ENCODE assay signal across 2 cellular contexts in the genomic region with DNA sequence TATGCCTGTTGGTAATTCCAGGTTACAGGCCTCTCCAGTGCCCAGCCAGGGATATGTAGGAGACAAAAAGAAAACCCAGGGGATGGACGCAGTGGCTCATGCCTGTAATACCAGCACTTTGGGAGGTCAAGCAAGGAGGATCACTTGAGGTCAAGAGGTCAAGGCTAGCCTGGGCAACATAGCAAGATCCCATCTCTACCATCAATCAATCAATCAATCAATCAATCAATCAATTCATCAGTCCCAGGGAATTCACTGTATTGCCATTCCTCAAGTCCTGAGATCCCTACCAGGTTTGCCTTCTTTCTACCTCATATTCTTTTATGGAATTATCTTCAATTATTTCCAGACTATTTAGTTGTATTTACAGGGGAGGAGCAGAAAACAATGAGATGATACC.
TF ChIP-seq lines count a peak whose summit lies in the region.

No MANE protein-coding gene starts in this region.

TF ChIP-seq in HepG2, 621 proteins besides CTCF, POLR2A, EP300 and RAD21 (continued from another document):
- TF ChIP-seq, protein P1, sequence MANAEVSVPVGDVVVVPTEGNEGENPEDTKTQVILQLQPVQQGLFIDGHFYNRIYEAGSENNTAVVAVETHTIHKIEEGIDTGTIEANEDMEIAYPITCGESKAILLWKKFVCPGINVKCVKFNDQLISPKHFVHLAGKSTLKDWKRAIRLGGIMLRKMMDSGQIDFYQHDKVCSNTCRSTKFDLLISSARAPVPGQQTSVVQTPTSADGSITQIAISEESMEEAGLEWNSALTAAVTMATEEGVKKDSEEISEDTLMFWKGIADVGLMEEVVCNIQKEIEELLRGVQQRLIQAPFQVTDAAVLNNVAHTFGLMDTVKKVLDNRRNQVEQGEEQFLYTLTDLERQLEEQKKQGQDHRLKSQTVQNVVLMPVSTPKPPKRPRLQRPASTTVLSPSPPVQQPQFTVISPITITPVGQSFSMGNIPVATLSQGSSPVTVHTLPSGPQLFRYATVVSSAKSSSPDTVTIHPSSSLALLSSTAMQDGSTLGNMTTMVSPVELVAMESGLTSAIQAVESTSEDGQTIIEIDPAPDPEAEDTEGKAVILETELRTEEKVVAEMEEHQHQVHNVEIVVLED (CRISPR knock-in tag; IDR thresholded peaks at IDR 0.05; ENCODE audit: borderline replicate concordance): no peak
- TF ChIP-seq ZBTB3 (CRISPR knock-in tag; IDR thresholded peaks at IDR 0.05; ENCODE audit: borderline replicate concordance, low read depth): no peak
- no peak for TF ChIP-seq CENPX (CRISPR knock-in tag; IDR thresholded peaks at IDR 0.05)
- no peak for TF ChIP-seq TCF12 (IDR thresholded peaks at IDR 0.05)
- no peak for TF ChIP-seq TCF12 (CRISPR knock-in tag; IDR thresholded peaks at IDR 0.05)
- no peak for TF ChIP-seq FLYWCH1 (CRISPR knock-in tag; IDR thresholded peaks at IDR 0.05)
- TF ChIP-seq AGO1 (IDR thresholded peaks at IDR 0.05; ENCODE audit: low read depth, low read length, poor library complexity, severe bottlenecking): no peak
- no peak for TF ChIP-seq ZNF12 (CRISPR knock-in tag; IDR thresholded peaks at IDR 0.05)
- peak; percentile 39; the same call in 1 of the 2 replicates for TF ChIP-seq NR2F6 (IDR thresholded peaks at IDR 0.05)
- TF ChIP-seq NR2F6 (CRISPR knock-in tag; IDR thresholded peaks at IDR 0.05): no peak
- TF ChIP-seq ZNF121 (CRISPR knock-in tag; IDR thresholded peaks at IDR 0.05): peak; percentile 85

TF ChIP-seq in GM12878, 131 proteins besides CTCF, POLR2A, EP300 and RAD21 (continued from another document):
- TF ChIP-seq, protein P2, sequence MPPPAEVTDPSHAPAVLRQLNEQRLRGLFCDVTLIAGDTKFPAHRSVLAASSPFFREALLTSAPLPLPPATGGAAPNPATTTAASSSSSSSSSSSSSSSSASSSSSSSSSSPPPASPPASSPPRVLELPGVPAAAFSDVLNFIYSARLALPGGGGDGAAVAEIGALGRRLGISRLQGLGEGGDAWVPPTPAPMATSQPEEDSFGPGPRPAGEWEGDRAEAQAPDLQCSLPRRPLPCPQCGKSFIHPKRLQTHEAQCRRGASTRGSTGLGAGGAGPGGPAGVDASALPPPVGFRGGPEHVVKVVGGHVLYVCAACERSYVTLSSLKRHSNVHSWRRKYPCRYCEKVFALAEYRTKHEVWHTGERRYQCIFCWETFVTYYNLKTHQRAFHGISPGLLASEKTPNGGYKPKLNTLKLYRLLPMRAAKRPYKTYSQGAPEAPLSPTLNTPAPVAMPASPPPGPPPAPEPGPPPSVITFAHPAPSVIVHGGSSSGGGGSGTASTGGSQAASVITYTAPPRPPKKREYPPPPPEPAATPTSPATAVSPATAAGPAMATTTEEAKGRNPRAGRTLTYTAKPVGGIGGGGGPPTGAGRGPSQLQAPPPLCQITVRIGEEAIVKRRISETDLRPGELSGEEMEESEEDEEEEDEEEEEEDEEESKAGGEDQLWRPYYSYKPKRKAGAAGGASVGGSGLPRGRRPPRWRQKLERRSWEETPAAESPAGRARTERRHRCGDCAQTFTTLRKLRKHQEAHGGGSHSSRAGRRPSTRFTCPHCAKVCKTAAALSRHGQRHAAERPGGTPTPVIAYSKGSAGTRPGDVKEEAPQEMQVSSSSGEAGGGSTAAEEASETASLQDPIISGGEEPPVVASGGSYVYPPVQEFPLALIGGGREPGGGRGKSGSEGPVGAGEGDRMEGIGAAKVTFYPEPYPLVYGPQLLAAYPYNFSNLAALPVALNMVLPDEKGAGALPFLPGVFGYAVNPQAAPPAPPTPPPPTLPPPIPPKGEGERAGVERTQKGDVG (CRISPR knock-in tag; IDR thresholded peaks at IDR 0.05): no peak
- TF ChIP-seq, protein P3, sequence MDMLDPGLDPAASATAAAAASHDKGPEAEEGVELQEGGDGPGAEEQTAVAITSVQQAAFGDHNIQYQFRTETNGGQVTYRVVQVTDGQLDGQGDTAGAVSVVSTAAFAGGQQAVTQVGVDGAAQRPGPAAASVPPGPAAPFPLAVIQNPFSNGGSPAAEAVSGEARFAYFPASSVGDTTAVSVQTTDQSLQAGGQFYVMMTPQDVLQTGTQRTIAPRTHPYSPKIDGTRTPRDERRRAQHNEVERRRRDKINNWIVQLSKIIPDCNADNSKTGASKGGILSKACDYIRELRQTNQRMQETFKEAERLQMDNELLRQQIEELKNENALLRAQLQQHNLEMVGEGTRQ (IDR thresholded peaks at IDR 0.05; ENCODE audit: borderline replicate concordance, low read depth, low read length): no peak
- no peak for TF ChIP-seq ZNF384 (IDR thresholded peaks at IDR 0.05; ENCODE audit: borderline replicate concordance, low read depth, low read length)
- TF ChIP-seq NR2F1 (conservative IDR thresholded peaks at IDR 0.05): 0 out of 2 replicates have a peak, but pooled peaks have one; percentile 25
- TF ChIP-seq, protein P4, sequence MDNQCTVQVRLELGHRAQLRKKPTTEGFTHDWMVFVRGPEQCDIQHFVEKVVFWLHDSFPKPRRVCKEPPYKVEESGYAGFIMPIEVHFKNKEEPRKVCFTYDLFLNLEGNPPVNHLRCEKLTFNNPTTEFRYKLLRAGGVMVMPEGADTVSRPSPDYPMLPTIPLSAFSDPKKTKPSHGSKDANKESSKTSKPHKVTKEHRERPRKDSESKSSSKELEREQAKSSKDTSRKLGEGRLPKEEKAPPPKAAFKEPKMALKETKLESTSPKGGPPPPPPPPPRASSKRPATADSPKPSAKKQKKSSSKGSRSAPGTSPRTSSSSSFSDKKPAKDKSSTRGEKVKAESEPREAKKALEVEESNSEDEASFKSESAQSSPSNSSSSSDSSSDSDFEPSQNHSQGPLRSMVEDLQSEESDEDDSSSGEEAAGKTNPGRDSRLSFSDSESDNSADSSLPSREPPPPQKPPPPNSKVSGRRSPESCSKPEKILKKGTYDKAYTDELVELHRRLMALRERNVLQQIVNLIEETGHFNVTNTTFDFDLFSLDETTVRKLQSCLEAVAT (IDR thresholded peaks at IDR 0.05): no peak
